11 cellular contexts compared by ENCODE assay signal in genomic region chr10:78754269-78755074, GRCh38.
DNase-seq lines count a peak whose midpoint lies in the region; TF ChIP-seq lines count a peak whose summit lies in the region.
"Had no signal": no experiment of that assay in that cellular context is flagged by ENCODE, and none has a peak within 500 bp of the region (broad histone marks: within the 10 kb centered on the region; RNA-seq: fewer than 3 reads in every experiment).

No MANE protein-coding gene starts in this region.

- H2AFZ ChIP-seq in SK-N-SH (ENCODE audit: low read depth): no peak overlapping the region; the same call in 1 of the 2 replicates
- H2AFZ ChIP-seq in smooth muscle cell (ENCODE audit: low read depth): no peak overlapping the region

- H3K4me2 ChIP-seq in SK-N-SH (peak overlapping the region; percentile 52), smooth muscle cell (peak overlapping the region; percentile 60)

- H3K9ac ChIP-seq in SK-N-SH: peak overlapping the region; percentile 17; the same call in 1 of the 2 replicates
- H3K9ac ChIP-seq in smooth muscle cell (ENCODE audit: low read depth): peak overlapping the region; percentile 70

- 54% methylated on average over 11 of the region's 12 CpGs for WGBS in SK-N-SH (ENCODE audit: low lambda C conversion rate)
- 34% methylated on average over 12 of the region's 12 CpGs for WGBS in smooth muscle cell (ENCODE audit: low lambda C conversion rate)

- no peaks in the 10 kb centered on the region for H4K20me1 ChIP-seq in SK-N-SH (ENCODE audit: insufficient read depth)
- no peaks in the 10 kb centered on the region for H4K20me1 ChIP-seq in smooth muscle cell (ENCODE audit: low read depth)

- POLR2A ChIA-PET in SK-N-SH (lab: Yijun Ruan, JAX): interaction anchor here (0.9 to 2.2 kb wide), 3 partner anchors 9 to 282 kb away, joined by 3 to 10 read pairs (median 6); no protein-coding TSS in a partner anchor

- TF ChIP-seq CTCF in SK-N-SH (IDR thresholded peaks at IDR 0.05) (no peak), smooth muscle cell (IDR thresholded peaks at IDR 0.05; ENCODE audit: borderline replicate concordance, insufficient read depth, poor library complexity, severe bottlenecking) (no peak), GM10266 (IDR thresholded peaks at IDR 0.05; ENCODE audit: control insufficient read depth, insufficient read depth, low read depth, missing control alignments) (no peak)

- H3K79me2 ChIP-seq in SK-N-SH (ENCODE audit: insufficient read depth) (no peaks in the 10 kb centered on the region), smooth muscle cell (ENCODE audit: low read depth) (no peaks in the 10 kb centered on the region)

- H3F3A ChIP-seq in SK-N-SH (replicated peaks; ENCODE audit: insufficient read depth) (peaks cover 14% of the 10 kb centered on the region), smooth muscle cell (ENCODE audit: low read depth) (peaks cover 20% of the 10 kb centered on the region)

- DNase-seq in NCI-H2196 (lab: John Stamatoyannopoulos, UW; ENCODE audit: unreplicated experiment): peak; percentile 5
- no peak for DNase-seq in NCI-H2196 treated with DMSO at 0.1 percent for 48 hours (lab: John Stamatoyannopoulos, UW; ENCODE audit: unreplicated experiment)
- peak; percentile 68 for DNase-seq in SK-N-SH
- peak; percentile 39 for DNase-seq in glomerular visceral epithelial cell (ENCODE audit: extremely low spot score)
- DNase-seq in smooth muscle cell (lab: John Stamatoyannopoulos, UW; ENCODE audit: unreplicated experiment): peak; percentile 51
- no peak for DNase-seq in MG63
- DNase-seq in NCI-H2107 (lab: John Stamatoyannopoulos, UW): no peak
- no peak for DNase-seq in GM10266 (ENCODE audit: extremely low spot score)
- DNase-seq: NCI-H1930; RPMI8226; stimulated activated CD4-positive, alpha-beta T cell treated with anti-CD3 and anti-CD28 coated beads, Interleukin-1b, Interleukin-23, amount 100 ng/mL, for 48 hours had no signal

- H3K9me2 ChIP-seq in SK-N-SH: no peaks in the 10 kb centered on the region

- CTCF ChIA-PET in SK-N-SH (lab: Yijun Ruan, JAX): interaction anchor here (1.0 to 2.4 kb wide), 5 partner anchors 9 to 707 kb away, joined by 3 to 7 read pairs (median 3); no protein-coding TSS in a partner anchor

- H3K4me1 ChIP-seq in SK-N-SH (ENCODE audit: control insufficient read depth in 1 of 2, insufficient read depth in 2 of 2, low read depth in 1 of 2, low read length in 1 of 2) (peaks cover 37 to 46% of the 10 kb centered on the region in 2 experiments; a peak in 3 of 4 replicates), smooth muscle cell (ENCODE audit: low read depth) (peaks cover 18% of the 10 kb centered on the region)

- no peaks in the 10 kb centered on the region for H3K9me3 ChIP-seq in SK-N-SH
- H3K9me3 ChIP-seq in smooth muscle cell (replicated peaks; ENCODE audit: low read depth): no peaks in the 10 kb centered on the region
- H3K9me3 ChIP-seq in MG63: 0 out of 2 replicates have a peak, but pooled peaks cover 2% of the 10 kb centered on the region

- no peak; the same call in 1 of the 2 replicates for TF ChIP-seq RAD21 in SK-N-SH (IDR thresholded peaks at IDR 0.05; ENCODE audit: low read length)

- H3K36me3 ChIP-seq in SK-N-SH (replicated peaks in 1 of 2; ENCODE audit: control insufficient read depth in 1 of 2, insufficient read depth in 2 of 2, low read length in 1 of 2): no peaks in the 10 kb centered on the region
- H3K36me3 ChIP-seq in smooth muscle cell (ENCODE audit: low read depth): no peaks in the 10 kb centered on the region
- H3K36me3 ChIP-seq in MG63: no peaks in the 10 kb centered on the region

- TF ChIP-seq EP300 in SK-N-SH (IDR thresholded peaks at IDR 0.05; ENCODE audit: borderline replicate concordance in 1 of 2, low read depth in 1 of 2, low read length in 1 of 2): peak in 1 of 2 experiments; percentile 82; a peak in 2 of 4 replicates

- H3K27me3 ChIP-seq in SK-N-SH (ENCODE audit: insufficient read depth): no peaks in the 10 kb centered on the region
- no peaks in the 10 kb centered on the region for H3K27me3 ChIP-seq in smooth muscle cell (ENCODE audit: low read depth)
- no peaks in the 10 kb centered on the region for H3K27me3 ChIP-seq in MG63

- H3K4me3 ChIP-seq in SK-N-SH (ENCODE audit: low read depth in 2 of 2, low read length in 1 of 2): no peak overlapping the region
- no peak overlapping the region for H3K4me3 ChIP-seq in smooth muscle cell
- H3K4me3 ChIP-seq in MG63: no peak overlapping the region

- peak overlapping the region; percentile 90 to 94 for H3K27ac ChIP-seq in SK-N-SH (ENCODE audit: low read depth in 2 of 2, low read length in 1 of 2)
- H3K27ac ChIP-seq in smooth muscle cell (ENCODE audit: low read depth): peak overlapping the region; percentile 99

TF ChIP-seq in SK-N-SH, 30 proteins besides CTCF, POLR2A, EP300 and RAD21 (continues in another document):
- TF ChIP-seq FOXJ3 (CRISPR knock-in tag; IDR thresholded peaks at IDR 0.05) (no peak), RXRA (IDR thresholded peaks at IDR 0.05; ENCODE audit: borderline replicate concordance, low read depth) (no peak), USF2 (IDR thresholded peaks at IDR 0.05; ENCODE audit: borderline replicate concordance, low read depth, low read length) (no peak), NRF1 (IDR thresholded peaks at IDR 0.05; ENCODE audit: low read depth, low read length) (no peak), CHD2 (IDR thresholded peaks at IDR 0.05; ENCODE audit: low read length, partially characterized antibody) (no peak), REST (IDR thresholded peaks at IDR 0.05; ENCODE audit: low read depth, low read length) (no peak), RFX5 (IDR thresholded peaks at IDR 0.05; ENCODE audit: low read length) (peak; percentile 34; the same call in 1 of the 2 replicates), FOSL2 (IDR thresholded peaks at IDR 0.05; ENCODE audit: borderline replicate concordance, low read depth) (no peak), TEAD4 (IDR thresholded peaks at IDR 0.05; ENCODE audit: borderline replicate concordance, insufficient read depth) (no peak), POLR2AphosphoS5 (IDR thresholded peaks at IDR 0.05; ENCODE audit: low read depth, low read length) (no peak), GATA2 (CRISPR knock-in tag; IDR thresholded peaks at IDR 0.05) (no peak; the same call in 1 of the 2 replicates), TCF12 (IDR thresholded peaks at IDR 0.05) (no peak), SIN3A (IDR thresholded peaks at IDR 0.05; ENCODE audit: borderline replicate concordance, low read depth, low read length) (no peak), ELF1 (IDR thresholded peaks at IDR 0.05) (no peak), MEF2A (IDR thresholded peaks at IDR 0.05; ENCODE audit: borderline replicate concordance, low read depth) (no peak), GABPA (IDR thresholded peaks at IDR 0.05; ENCODE audit: low read depth) (no peak; the same call in 1 of the 2 replicates), TAF1 (IDR thresholded peaks at IDR 0.05; ENCODE audit: borderline replicate concordance, low read depth, low read length) (no peak), MAX (IDR thresholded peaks at IDR 0.05; ENCODE audit: low read depth) (peak; percentile 24; the same call in 1 of the 2 replicates), FOXM1 (IDR thresholded peaks at IDR 0.05; ENCODE audit: low read depth) (no peak), JUND (IDR thresholded peaks at IDR 0.05) (no peak), SMC3 (IDR thresholded peaks at IDR 0.05; ENCODE audit: low read depth, low read length) (no peak)

Comparison
In these comparisons a context has a peak if more than half of its experiments do, and no peak if none do; other contexts are left out.
1. DNase-seq: peak in NCI-H2196 (single experiment), SK-N-SH (single experiment), glomerular visceral epithelial cell (single experiment) and smooth muscle cell (single experiment); none in NCI-H2196 treated with DMSO at 0.1 percent for 48 hours (single experiment), MG63 (single experiment), NCI-H2107 (single experiment) and GM10266 (single experiment).